1 cellular context compared by ENCODE assay signal in the genomic region with DNA sequence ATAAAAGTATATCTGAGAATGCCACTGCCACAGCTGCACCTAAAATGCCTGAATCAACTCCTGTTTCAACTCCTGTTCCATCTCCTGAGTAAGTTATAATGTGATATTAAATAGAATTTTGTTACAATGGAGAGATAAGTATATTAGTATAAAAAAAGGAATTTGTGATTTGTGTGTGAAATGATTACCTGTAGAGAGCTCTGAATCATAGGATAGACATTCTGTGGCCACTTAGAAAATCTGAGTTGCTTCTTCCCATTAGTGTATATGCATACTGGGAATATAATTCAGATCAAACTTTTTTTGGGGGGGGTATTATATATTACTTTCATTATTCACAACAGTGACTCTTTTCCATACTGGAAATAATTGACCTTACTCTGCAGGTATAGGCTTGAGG.
TF ChIP-seq lines count a peak whose summit lies in the region.

No MANE protein-coding gene starts in this region.

TF ChIP-seq in endothelial cell of umbilical vein, 7 proteins besides CTCF, POLR2A, EP300 and RAD21 (continued from another document):
- TF ChIP-seq, protein P1, sequence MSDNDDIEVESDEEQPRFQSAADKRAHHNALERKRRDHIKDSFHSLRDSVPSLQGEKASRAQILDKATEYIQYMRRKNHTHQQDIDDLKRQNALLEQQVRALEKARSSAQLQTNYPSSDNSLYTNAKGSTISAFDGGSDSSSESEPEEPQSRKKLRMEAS (IDR thresholded peaks at IDR 0.05; ENCODE audit: insufficient read depth, insufficient read length), result no peak
